21 cellular contexts compared by ENCODE assay signal in the genomic region with DNA sequence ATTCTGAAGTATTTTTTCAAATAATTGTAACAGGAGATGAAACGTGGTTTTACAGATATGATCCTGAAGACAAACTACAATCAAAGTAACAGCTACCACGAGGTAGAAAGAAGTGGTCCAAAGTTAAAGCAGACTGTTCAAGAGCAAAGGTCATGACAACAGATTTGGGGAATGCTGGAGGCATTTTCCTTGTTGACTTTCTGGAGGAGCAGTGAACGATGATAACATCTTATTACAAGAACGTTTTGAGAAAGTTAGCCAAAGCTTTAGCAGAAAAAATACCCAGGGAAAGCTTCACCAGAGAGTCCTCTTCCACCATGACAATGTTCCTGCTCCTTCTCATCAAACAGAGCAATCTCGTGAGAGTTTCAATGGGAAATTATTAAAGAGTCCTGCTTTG.
"Had no signal": no experiment of that assay in that cellular context is flagged by ENCODE, and none has a peak within 500 bp of the region (broad histone marks: within the 10 kb centered on the region; RNA-seq: fewer than 3 reads in every experiment).

No MANE protein-coding gene starts in this region.

- H3K4me1 ChIP-seq: body of pancreas, heart right ventricle, lower lobe of right lung, transverse colon, vagina had no signal

- H3K9me3 ChIP-seq: body of pancreas, lower lobe of right lung, vagina had no signal

- H3K27ac ChIP-seq: body of pancreas, cardiac muscle cell, heart right ventricle, lower lobe of right lung, transverse colon, vagina, VCaP had no signal

- FAIRE-seq: small intestine had no signal

- H3K36me3 ChIP-seq: cardiac muscle cell, heart right ventricle, lower lobe of right lung, transverse colon, vagina had no signal

- H3K27me3 ChIP-seq: body of pancreas, cardiac muscle cell, heart right ventricle, transverse colon, vagina had no signal

- H3K4me3 ChIP-seq: body of pancreas, cardiac muscle cell, heart right ventricle, lower lobe of right lung, transverse colon, vagina had no signal

- DNase-seq: activated CD4-positive, alpha-beta memory T cell treated with anti-CD3 and anti-CD28 coated beads, Interleukin-2, amount 10 ng/mL, durations not matched to agents 7 days and 5 days; activated CD4-positive, alpha-beta T cell treated with anti-CD3 and anti-CD28 coated beads, Interleukin-2, amount 10 ng/mL, durations not matched to agents 24 days and 14 days; activated effector memory CD4-positive, alpha-beta T cell treated with Interleukin-2 at 50 U/mL for 16 hours; activated naive CD4-positive, alpha-beta T cell treated with anti-CD3 and anti-CD28 coated beads for 36 hours; activated T-cell treated with anti-CD3 and anti-CD28 coated beads, Interleukin-2, amount 50 U/mL, for 72 hours; body of pancreas; erythroblast; heart right ventricle; lower lobe of right lung; naive B cell; occipital lobe; small intestine; stimulated activated CD4-positive, alpha-beta T cell treated with anti-CD3 and anti-CD28 coated beads, Interleukin-15, amount 100 ng/mL, for 24 hours; stimulated activated naive B cell treated with anti-CD40 and anti-IgM and Interleukin-4, amounts not matched to agents 10 μg/mL and 1 μg/mL and 100 μg/mL, for 72 hours; transverse colon had no signal

- ATAC-seq: activated CD4-positive, CD25-positive, alpha-beta regulatory T cell treated with anti-CD3 and anti-CD28 coated beads, Interleukin-2, amount 50 U/mL, for 24 hours; activated T-cell treated with anti-CD3 and anti-CD28 coated beads, Interleukin-2, amount 50 U/mL, for 72 hours; body of pancreas; heart right ventricle; left lobe of liver; lower lobe of right lung; sciatic nerve; stimulated activated naive B cell treated with anti-CD40 and anti-IgM and Interleukin-4, amounts not matched to agents 10 μg/mL and 1 μg/mL and 100 μg/mL, for 72 hours had no signal
